14 cellular contexts compared by ENCODE assay signal in the genomic region with DNA sequence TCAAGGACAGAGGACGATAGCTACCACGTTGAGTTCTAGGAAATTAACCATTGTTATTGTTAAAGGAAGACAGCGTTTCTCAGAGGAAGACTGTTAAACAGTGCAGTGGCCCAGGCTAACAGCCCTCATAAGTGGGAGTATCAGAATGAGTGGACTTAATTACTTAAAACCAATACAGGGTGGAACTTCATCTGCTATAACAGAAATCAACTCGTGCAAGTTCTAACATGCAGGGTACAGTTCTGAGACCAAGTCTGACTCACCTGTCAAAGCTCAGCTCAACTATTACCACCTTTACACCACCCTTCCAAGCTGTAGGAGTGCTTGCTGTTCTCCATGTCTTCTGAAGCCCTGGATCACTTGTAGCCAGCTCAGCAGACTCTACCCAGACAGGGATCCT. TPM values are rescaled to one million over a fixed set of nuclear protein-coding genes. Genes with fewer than 3 reads are reported as not detected.
DNase-seq lines count a peak whose midpoint lies in the region; ATAC-seq and TF ChIP-seq lines count a peak whose summit lies in the region.
"Had no signal": no experiment of that assay in that cellular context is flagged by ENCODE, and none has a peak within 500 bp of the region (broad histone marks: within the 10 kb centered on the region; RNA-seq: fewer than 3 reads in every experiment).

No MANE protein-coding gene starts in this region.

- H2AFZ ChIP-seq in SU-DHL-6 (ENCODE audit: low read depth, low read length, severe bottlenecking) (no peak overlapping the region), neural progenitor cell (replicated peaks) (no peak overlapping the region)

- H3K36me3 ChIP-seq in SU-DHL-6 (ENCODE audit: low read length) (no peaks in the 10 kb centered on the region; the same call in 1 of the 2 replicates), neural progenitor cell (no peaks in the 10 kb centered on the region)
- H3K36me3 ChIP-seq: HAP-1, right atrium auricular region had no signal

- H3K4me1 Mint-ChIP-seq in neural progenitor cell: peaks cover 7% of the 10 kb centered on the region
- H3K4me1 Mint-ChIP-seq: activated naive CD4-positive, alpha-beta T cell treated with anti-CD3 and anti-CD28 coated beads, Interleukin-2, amount 50 U/mL, for 24 hours had no signal

- no peaks in the 10 kb centered on the region for H3K27me3 ChIP-seq in SU-DHL-6 (ENCODE audit: low read length)
- no peaks in the 10 kb centered on the region for H3K27me3 ChIP-seq in neural progenitor cell
- H3K27me3 ChIP-seq: right atrium auricular region had no signal

- H3K79me2 ChIP-seq in SU-DHL-6 (ENCODE audit: insufficient read depth, low read length): peaks cover 80% of the 10 kb centered on the region
- H3K79me2 ChIP-seq in neural progenitor cell (ENCODE audit: low read depth): no peaks in the 10 kb centered on the region

- no peak for DNase-seq in ureter (ENCODE audit: low spot score)
- no peak for DNase-seq in neural progenitor cell (ENCODE audit: low spot score)
- no peak for DNase-seq in DMS114 treated with DMSO at 0.1 percent for 48 hours (lab: John Stamatoyannopoulos, UW; ENCODE audit: unreplicated experiment)
- no peak for DNase-seq in Right ventricle myocardium inferior (ENCODE audit: missing footprints)
- DNase-seq: AML-193, midbrain had no signal

- H3K4me1 ChIP-seq in neural progenitor cell: no peaks in the 10 kb centered on the region
- H3K4me1 ChIP-seq: HAP-1, right atrium auricular region had no signal

- no peaks in the 10 kb centered on the region for H4K20me1 ChIP-seq in SU-DHL-6 (ENCODE audit: low read depth, low read length)
- no peaks in the 10 kb centered on the region for H4K20me1 ChIP-seq in neural progenitor cell (ENCODE audit: low read depth)

- no peaks in the 10 kb centered on the region for H3K9me2 ChIP-seq in SU-DHL-6 (replicated peaks; ENCODE audit: insufficient read depth, low read length)

- H3K9ac ChIP-seq in SU-DHL-6 (ENCODE audit: low read length) (no peak overlapping the region), neural progenitor cell (no peak overlapping the region)
- H3K9ac ChIP-seq: KMS-11 had no signal

- H3K27me3 Mint-ChIP-seq in neural progenitor cell (ENCODE audit: insufficient read depth, low read depth): no peaks in the 10 kb centered on the region

- no peak overlapping the region for H3K4me3 Mint-ChIP-seq in neural progenitor cell
- H3K4me3 Mint-ChIP-seq: activated naive CD4-positive, alpha-beta T cell treated with anti-CD3 and anti-CD28 coated beads, Interleukin-2, amount 50 U/mL, for 24 hours had no signal

- H3K4me2 ChIP-seq in SU-DHL-6 (ENCODE audit: low read depth, low read length, poor library complexity, severe bottlenecking) (peak overlapping the region; percentile 22), neural progenitor cell (no peak overlapping the region)
- H3K4me2 ChIP-seq: KMS-11 had no signal

- H3K27ac ChIP-seq in SU-DHL-6 (ENCODE audit: low read depth, low read length) (no peak overlapping the region), neural progenitor cell (no peak overlapping the region)
- H3K27ac ChIP-seq: KMS-11, right atrium auricular region had no signal

- ATAC-seq in GM19035 (IDR thresholded peaks at IDR 0.05; ENCODE audit: unreplicated experiment): peak; percentile 46
- ATAC-seq in HG02870 (IDR thresholded peaks at IDR 0.05; ENCODE audit: unreplicated experiment): peak; percentile 56
- ATAC-seq in Right ventricle myocardium inferior: no peak

- H3K36me3 Mint-ChIP-seq in neural progenitor cell: no peaks in the 10 kb centered on the region
- H3K36me3 Mint-ChIP-seq: activated naive CD4-positive, alpha-beta T cell treated with anti-CD3 and anti-CD28 coated beads, Interleukin-2, amount 50 U/mL, for 24 hours had no signal

- H3K27ac Mint-ChIP-seq in neural progenitor cell: no peak overlapping the region
- H3K27ac Mint-ChIP-seq: activated naive CD4-positive, alpha-beta T cell treated with anti-CD3 and anti-CD28 coated beads, Interleukin-2, amount 50 U/mL, for 24 hours had no signal

- no peaks in the 10 kb centered on the region for H3K9me3 Mint-ChIP-seq in neural progenitor cell
- H3K9me3 Mint-ChIP-seq: activated naive CD4-positive, alpha-beta T cell treated with anti-CD3 and anti-CD28 coated beads, Interleukin-2, amount 50 U/mL, for 24 hours had no signal

- intact Hi-C loops in Right ventricle myocardium inferior (cut with DNase I): no loop called here

- H3K9me3 ChIP-seq in SU-DHL-6 (ENCODE audit: insufficient read depth, low read length) (no peaks in the 10 kb centered on the region), neural progenitor cell (ENCODE audit: low read depth) (no peaks in the 10 kb centered on the region)
- H3K9me3 ChIP-seq: HAP-1, right atrium auricular region had no signal

- H3F3A ChIP-seq in SU-DHL-6 (ENCODE audit: insufficient read depth) (peaks cover 24% of the 10 kb centered on the region), neural progenitor cell (ENCODE audit: low read depth) (no peaks in the 10 kb centered on the region)

- H3K4me3 ChIP-seq in GM08714 (ENCODE audit: low read length) (peak overlapping the region; percentile 44), SU-DHL-6 (ENCODE audit: insufficient read depth, low read length, poor library complexity, severe bottlenecking) (no peak overlapping the region), neural progenitor cell (no peak overlapping the region)
- H3K4me3 ChIP-seq: HAP-1, right atrium auricular region had no signal

- no peak for TF ChIP-seq CTCF in SU-DHL-6 (IDR thresholded peaks at IDR 0.05; ENCODE audit: insufficient read depth, low read length, poor library complexity, severe bottlenecking)
- no peak for TF ChIP-seq CTCF in neural progenitor cell (IDR thresholded peaks at IDR 0.05)

RNA-seq across cellular contexts. Expression of a gene that starts 26.4 kb away (rescaled TPM):
- total RNA-seq in ureter: 3.0 TPM
- not detected in 2 replicates for total RNA-seq in neural progenitor cell (ENCODE audit: low replicate concordance)
- total RNA-seq in Right ventricle myocardium inferior: 4.2 TPM

RNA-seq across cellular contexts. Expression of a gene that starts 59.5 kb away (rescaled TPM):
- 16.3 TPM for total RNA-seq in ureter
- 0.07 and 0.22 TPM in 2 replicates for total RNA-seq in neural progenitor cell (ENCODE audit: low replicate concordance)
- 0.16 TPM for total RNA-seq in Right ventricle myocardium inferior
- total RNA-seq: right atrium auricular region had no signal

Comparison
In these comparisons a context has a peak if more than half of its experiments do, and no peak if none do; other contexts are left out.
1. RNA of a gene that starts 59.5 kb away (total RNA-seq): 16.3 TPM in ureter (single experiment); 0.16 TPM in Right ventricle myocardium inferior (single experiment) and 0.07 to 0.22 TPM in neural progenitor cell; every median in the first group is over 10 times any median in the second.